In genomic region chr11:86152901-86153300, GRCh38 we compare ENCODE assay signal across 24 cellular contexts.
DNase-seq lines count a peak whose midpoint lies in the region; ATAC-seq and TF ChIP-seq lines count a peak whose summit lies in the region.
"Had no signal": no experiment of that assay in that cellular context is flagged by ENCODE, and none has a peak within 500 bp of the region (broad histone marks: within the 10 kb centered on the region; RNA-seq: fewer than 3 reads in every experiment).

No MANE protein-coding gene starts in this region.

- H3K27me3 Mint-ChIP-seq in central memory CD8-positive, alpha-beta T cell = no peaks in the 10 kb centered on the region
- no peaks in the 10 kb centered on the region for H3K27me3 Mint-ChIP-seq in mesothelial cell of epicardium (ENCODE audit: low read depth)
- H3K27me3 Mint-ChIP-seq: activated CD4-positive, alpha-beta T cell treated with anti-CD3 and anti-CD28 coated beads for 36 hours; type B pancreatic cell had no signal

- no peak for ATAC-seq in RWPE2 (ENCODE audit: low read depth)
- no peak for ATAC-seq in central memory CD8-positive, alpha-beta T cell (replicated peaks; ENCODE audit: extremely low read depth, poor library complexity, severe bottlenecking)
- ATAC-seq in GM18907 (IDR thresholded peaks at IDR 0.05; ENCODE audit: unreplicated experiment) = no peak
- ATAC-seq: activated CD4-positive, alpha-beta T cell treated with anti-CD3 and anti-CD28 coated beads for 36 hours; Right ventricle myocardium inferior; stimulated activated naive CD8-positive, alpha-beta T cell treated with anti-CD3 and anti-CD28 coated beads, Interleukin-15, amount 100 ng/mL, for 72 hours had no signal

- TF ChIP-seq CTCF in RWPE2 (IDR thresholded peaks at IDR 0.05; ENCODE audit: poor library complexity, severe bottlenecking) (no peak), mesothelial cell of epicardium (IDR thresholded peaks at IDR 0.05; ENCODE audit: unreplicated experiment) (no peak)

- H3K9ac ChIP-seq in stomach smooth muscle (ENCODE audit: low read length in 2 of 2) = no peak overlapping the region

- H3K27me3 ChIP-seq in RWPE2 (ENCODE audit: insufficient read depth, poor library complexity, severe bottlenecking) (no peaks in the 10 kb centered on the region), stomach smooth muscle (ENCODE audit: control insufficient read depth in 1 of 2, insufficient read depth in 2 of 2, low read length in 2 of 2) (no peaks in the 10 kb centered on the region)

- peak overlapping the region; percentile 39 for H3K27ac Mint-ChIP-seq in central memory CD8-positive, alpha-beta T cell (ENCODE audit: low read depth)
- peak overlapping the region; percentile 48 for H3K27ac Mint-ChIP-seq in mesothelial cell of epicardium
- H3K27ac Mint-ChIP-seq: activated CD4-positive, alpha-beta T cell treated with anti-CD3 and anti-CD28 coated beads for 36 hours; stimulated activated naive CD8-positive, alpha-beta T cell treated with anti-CD3 and anti-CD28 coated beads, Interleukin-15, amount 100 ng/mL, for 72 hours; type B pancreatic cell had no signal

- DNase-seq in RWPE2 (ENCODE audit: low spot score) (no peak), mesothelial cell of epicardium (ENCODE audit: low spot score in 2 of 2, unreplicated experiment in 2 of 2) (no peak), NCI-H2029 (lab: John Stamatoyannopoulos, UW) (no peak), iPS-NIHi11 (ENCODE audit: low spot score) (no peak)
- no peak for DNase-seq in central memory CD8-positive, alpha-beta T cell (ENCODE audit: low spot score in 2 of 2)
- DNase-seq in activated CD4-positive, alpha-beta T cell treated with anti-CD3 and anti-CD28 coated beads, Interleukin-2, amount 50 U/mL, for 4 hours = no peak
- DNase-seq: activated CD4-positive, alpha-beta T cell treated with anti-CD3 and anti-CD28 coated beads for 36 hours; activated CD8-positive, alpha-beta memory T cell treated with anti-CD3 and anti-CD28 coated beads for 24 hours; activated effector memory CD4-positive, alpha-beta T cell treated with anti-CD3 and anti-CD28 coated beads, Interleukin-2, amount 50 U/mL, for 16 hours; activated naive CD8-positive, alpha-beta T cell treated with anti-CD3 and anti-CD28 coated beads, Interleukin-2, amount 10 ng/mL, durations not matched to agents 7 days and 5 days; effector memory CD4-positive, alpha-beta T cell; erythroblast; Karpas-422; MV-4-11; NCI-H1436 treated with DMSO at 0.1 percent for 48 hours; NCI-H524; stimulated activated naive CD8-positive, alpha-beta T cell treated with anti-CD3 and anti-CD28 coated beads, Interleukin-15, amount 100 ng/mL, for 72 hours had no signal

- no peaks in the 10 kb centered on the region for H3K9me3 Mint-ChIP-seq in central memory CD8-positive, alpha-beta T cell
- H3K9me3 Mint-ChIP-seq in mesothelial cell of epicardium = no peaks in the 10 kb centered on the region
- H3K9me3 Mint-ChIP-seq: activated naive CD8-positive, alpha-beta T cell treated with anti-CD3 and anti-CD28 coated beads, Interleukin-2, amount 10 ng/mL, durations not matched to agents 7 days and 5 days; CD14-positive monocyte; stimulated activated naive CD8-positive, alpha-beta T cell treated with anti-CD3 and anti-CD28 coated beads, Interleukin-15, amount 100 ng/mL, for 72 hours; T-helper 2 cell treated with Interferon-gamma antibody and Interleukin-4, amounts not matched to agents 5 μg/mL and 100 μg/mL, for 36 hours; type B pancreatic cell had no signal

- H3K4me3 Mint-ChIP-seq in central memory CD8-positive, alpha-beta T cell = no peak overlapping the region
- no peak overlapping the region for H3K4me3 Mint-ChIP-seq in mesothelial cell of epicardium
- H3K4me3 Mint-ChIP-seq: activated CD4-positive, alpha-beta T cell treated with anti-CD3 and anti-CD28 coated beads for 36 hours; activated naive CD8-positive, alpha-beta T cell treated with anti-CD3 and anti-CD28 coated beads, Interleukin-2, amount 10 ng/mL, durations not matched to agents 7 days and 5 days; CD14-positive monocyte; stimulated activated naive CD8-positive, alpha-beta T cell treated with anti-CD3 and anti-CD28 coated beads, Interleukin-15, amount 100 ng/mL, for 72 hours; T-helper 2 cell treated with Interferon-gamma antibody and Interleukin-4, amounts not matched to agents 5 μg/mL and 100 μg/mL, for 36 hours; type B pancreatic cell had no signal

- H3K36me3 Mint-ChIP-seq in central memory CD8-positive, alpha-beta T cell (ENCODE audit: insufficient read depth) = peaks cover 2% of the 10 kb centered on the region
- no peaks in the 10 kb centered on the region for H3K36me3 Mint-ChIP-seq in mesothelial cell of epicardium
- H3K36me3 Mint-ChIP-seq: activated naive CD8-positive, alpha-beta T cell treated with anti-CD3 and anti-CD28 coated beads, Interleukin-2, amount 10 ng/mL, durations not matched to agents 7 days and 5 days; CD14-positive monocyte; type B pancreatic cell had no signal

- H3K36me3 ChIP-seq in RWPE2 (ENCODE audit: low read depth) (no peaks in the 10 kb centered on the region), stomach smooth muscle (ENCODE audit: control insufficient read depth in 2 of 2, insufficient read depth in 2 of 2, low read length in 2 of 2) (no peaks in the 10 kb centered on the region)

- H3K9me3 ChIP-seq in RWPE2 (ENCODE audit: severe bottlenecking) (no peaks in the 10 kb centered on the region), stomach smooth muscle (ENCODE audit: control insufficient read depth in 2 of 2, low read length in 2 of 2) (no peaks in the 10 kb centered on the region)

- H3K4me3 ChIP-seq in RWPE2 (ENCODE audit: severe bottlenecking) (no peak overlapping the region), stomach smooth muscle (ENCODE audit: low read length in 2 of 2) (no peak overlapping the region)
- H3K4me3 ChIP-seq: lung had no signal

- H3K27ac ChIP-seq in RWPE2 (ENCODE audit: poor library complexity, severe bottlenecking) (peak overlapping the region; percentile 91), stomach smooth muscle (ENCODE audit: low read length) (peak overlapping the region; percentile 66)

- H3K4me1 Mint-ChIP-seq in central memory CD8-positive, alpha-beta T cell = peaks cover 31% of the 10 kb centered on the region
- peaks cover 26% of the 10 kb centered on the region for H3K4me1 Mint-ChIP-seq in mesothelial cell of epicardium

- H3K4me1 ChIP-seq in RWPE2 (ENCODE audit: insufficient read depth, poor library complexity, severe bottlenecking) (peaks cover 32% of the 10 kb centered on the region), stomach smooth muscle (ENCODE audit: control insufficient read depth, insufficient read depth, low read length) (peaks cover 36% of the 10 kb centered on the region)
